In the genomic region with DNA sequence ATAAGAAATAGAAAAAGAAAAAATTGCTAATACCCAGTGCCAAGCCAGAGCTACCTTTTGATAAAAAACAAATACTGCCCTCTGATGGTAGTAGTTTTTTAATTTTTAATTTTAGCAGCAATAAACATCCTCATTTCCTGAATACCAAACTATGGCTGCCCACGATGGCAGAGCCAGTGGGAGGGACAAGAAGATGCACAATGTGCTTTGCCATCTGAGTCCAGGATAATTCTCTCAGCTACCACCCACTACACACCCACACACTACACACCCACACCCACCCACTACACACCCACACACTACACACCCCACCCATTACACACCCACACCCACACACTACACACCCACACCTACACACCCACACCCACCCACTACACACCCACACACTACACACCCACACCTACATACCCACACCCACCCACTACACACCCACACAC, we compare ENCODE assay signal across 10 cellular contexts. TPM values are rescaled to one million over a fixed set of nuclear protein-coding genes. Genes with fewer than 3 reads are reported as not detected.
A peak's percentile ranks its signal among the peaks of the same experiment; 100 is the strongest.
DNase-seq lines count a peak whose midpoint lies in the region; FAIRE-seq and TF ChIP-seq lines count a peak whose summit lies in the region.
"Had no signal": no experiment of that assay in that cellular context is flagged by ENCODE, and none has a peak within 500 bp of the region (broad histone marks: within the 10 kb centered on the region; RNA-seq: fewer than 3 reads in every experiment).

No MANE protein-coding gene starts in this region.

- no peaks in the 10 kb centered on the region for H3K9me3 Mint-ChIP-seq in activated CD4-positive, alpha-beta T cell treated with anti-CD3 and anti-CD28 coated beads, Interleukin-2, amount 10 ng/mL, durations not matched to agents 7 days and 5 days
- H3K9me3 Mint-ChIP-seq in nephron progenitor cell = no peaks in the 10 kb centered on the region

- CTCF ChIA-PET in activated CD4-positive, alpha-beta T cell treated with anti-CD3 and anti-CD28 coated beads, Interleukin-2, amount 10 ng/mL, durations not matched to agents 7 days and 5 days (lab: Charles Lee) = interaction anchor here (0.7 to 1.6 kb wide), 4 partner anchors 9 to 176 kb away, joined by 3 read pairs; no protein-coding TSS in a partner anchor

- in situ Hi-C loops in KBM-7 (cut with MboI; ENCODE audit: low pct_unique_long_range_greater_than_20kb, low sequenced_read_pairs) = no loop called here

- no peak for FAIRE-seq in D721Med (lab: Jason Lieb, UNC)

- H3K4me3 Mint-ChIP-seq in activated CD4-positive, alpha-beta T cell treated with anti-CD3 and anti-CD28 coated beads, Interleukin-2, amount 10 ng/mL, durations not matched to agents 7 days and 5 days = no peak overlapping the region
- H3K4me3 Mint-ChIP-seq in nephron progenitor cell = no peak overlapping the region

- TF ChIP-seq CTCF in D721Med (IDR thresholded peaks at IDR 0.05; ENCODE audit: insufficient read depth, missing control alignments) (peak; percentile 6), nephron progenitor cell (IDR thresholded peaks at IDR 0.05) (no peak)

- DNase-seq in D721Med (ENCODE audit: insufficient read length, low spot score) (no peak), KBM-7 (peak; percentile 25), iris pigment epithelial cell (ENCODE audit: low read depth) (peak; percentile 4), NCI-H146 treated with DMSO at 0.1 percent for 48 hours (lab: John Stamatoyannopoulos, UW; ENCODE audit: unreplicated experiment) (no peak), nephron progenitor cell (no peak), NCI-H82 treated with DMSO at 0.1 percent for 48 hours (lab: John Stamatoyannopoulos, UW; ENCODE audit: unreplicated experiment) (no peak)
- peak; percentile 19 for DNase-seq in activated CD4-positive, alpha-beta T cell treated with anti-CD3 and anti-CD28 coated beads, Interleukin-2, amount 10 ng/mL, durations not matched to agents 7 days and 5 days
- no peak for DNase-seq in activated effector memory CD4-positive, alpha-beta T cell treated with anti-CD3 and anti-CD28 coated beads, Interleukin-2, amount 50 U/mL, for 16 hours
- DNase-seq: occipital lobe, substantia nigra had no signal

- POLR2A ChIA-PET in activated CD4-positive, alpha-beta T cell treated with anti-CD3 and anti-CD28 coated beads, Interleukin-2, amount 10 ng/mL, durations not matched to agents 7 days and 5 days (lab: Charles Lee) = no interaction called here

- peaks cover 9% of the 10 kb centered on the region for H3K4me1 Mint-ChIP-seq in activated CD4-positive, alpha-beta T cell treated with anti-CD3 and anti-CD28 coated beads, Interleukin-2, amount 10 ng/mL, durations not matched to agents 7 days and 5 days
- no peaks in the 10 kb centered on the region for H3K4me1 Mint-ChIP-seq in nephron progenitor cell

- H3K36me3 Mint-ChIP-seq in activated CD4-positive, alpha-beta T cell treated with anti-CD3 and anti-CD28 coated beads, Interleukin-2, amount 10 ng/mL, durations not matched to agents 7 days and 5 days (ENCODE audit: low read depth) = no peaks in the 10 kb centered on the region
- H3K36me3 Mint-ChIP-seq in nephron progenitor cell (ENCODE audit: low read depth) = no peaks in the 10 kb centered on the region

- H3K27me3 Mint-ChIP-seq in activated CD4-positive, alpha-beta T cell treated with anti-CD3 and anti-CD28 coated beads, Interleukin-2, amount 10 ng/mL, durations not matched to agents 7 days and 5 days = peaks cover 5% of the 10 kb centered on the region
- peaks cover 19% of the 10 kb centered on the region for H3K27me3 Mint-ChIP-seq in nephron progenitor cell (ENCODE audit: low read depth, poor library complexity)

- no peak overlapping the region for H3K27ac Mint-ChIP-seq in activated CD4-positive, alpha-beta T cell treated with anti-CD3 and anti-CD28 coated beads, Interleukin-2, amount 10 ng/mL, durations not matched to agents 7 days and 5 days
- H3K27ac Mint-ChIP-seq in nephron progenitor cell = no peak overlapping the region

RNA-seq across cellular contexts. Expression of gene CEP19, which starts 17.8 kb away (rescaled TPM):
- 1 to 10 TPM; 5.3 to 6.0 TPM for total RNA-seq in activated CD4-positive, alpha-beta T cell treated with anti-CD3 and anti-CD28 coated beads, Interleukin-2, amount 10 ng/mL, durations not matched to agents 7 days and 5 days

RNA-seq across cellular contexts. Expression of gene PIGX, which starts 18.0 kb away (rescaled TPM):
- 10 to 100 TPM; 40.9 to 45.4 TPM for total RNA-seq in activated CD4-positive, alpha-beta T cell treated with anti-CD3 and anti-CD28 coated beads, Interleukin-2, amount 10 ng/mL, durations not matched to agents 7 days and 5 days

RNA-seq across cellular contexts. Expression of gene PAK2, which starts 45.4 kb away (rescaled TPM):
- 10 to 100 TPM; 88.6 to 98.5 TPM for total RNA-seq in activated CD4-positive, alpha-beta T cell treated with anti-CD3 and anti-CD28 coated beads, Interleukin-2, amount 10 ng/mL, durations not matched to agents 7 days and 5 days

RNA-seq across cellular contexts. Expression of gene NRROS, which starts 54.7 kb away (rescaled TPM):
- total RNA-seq in activated CD4-positive, alpha-beta T cell treated with anti-CD3 and anti-CD28 coated beads, Interleukin-2, amount 10 ng/mL, durations not matched to agents 7 days and 5 days = 10 to 100 TPM; 36.6 to 40.6 TPM

Comparison
In these comparisons a context has a peak if more than half of its experiments do, and no peak if none do; other contexts are left out.
1. DNase-seq: peak in KBM-7 (single experiment), activated CD4-positive, alpha-beta T cell treated with anti-CD3 and anti-CD28 coated beads, Interleukin-2, amount 10 ng/mL, durations not matched to agents 7 days and 5 days (single experiment) and iris pigment epithelial cell (single experiment); none in D721Med (single experiment), activated effector memory CD4-positive, alpha-beta T cell treated with anti-CD3 and anti-CD28 coated beads, Interleukin-2, amount 50 U/mL, for 16 hours (single experiment), NCI-H146 treated with DMSO at 0.1 percent for 48 hours (single experiment), nephron progenitor cell (single experiment) and NCI-H82 treated with DMSO at 0.1 percent for 48 hours (single experiment).